Comparison of ENCODE assay signal across 1 cellular context in genomic region chr12:110688446-110689001, GRCh38.
TF ChIP-seq lines count a peak whose summit lies in the region.

No MANE protein-coding gene starts in this region.

TF ChIP-seq in SK-N-SH, 30 proteins besides CTCF, POLR2A, EP300 and RAD21 (continued from another document):
- TF ChIP-seq SIN3A (IDR thresholded peaks at IDR 0.05; ENCODE audit: borderline replicate concordance, low read depth, low read length) (no peak), JUND (IDR thresholded peaks at IDR 0.05) (no peak), CHD2 (IDR thresholded peaks at IDR 0.05; ENCODE audit: low read length, partially characterized antibody) (no peak), EZH2phosphoT487 (IDR thresholded peaks at IDR 0.05; ENCODE audit: borderline replicate concordance, low read depth) (no peak), POLR2AphosphoS5 (IDR thresholded peaks at IDR 0.05; ENCODE audit: low read depth, low read length) (no peak)
- TF ChIP-seq, protein P1, sequence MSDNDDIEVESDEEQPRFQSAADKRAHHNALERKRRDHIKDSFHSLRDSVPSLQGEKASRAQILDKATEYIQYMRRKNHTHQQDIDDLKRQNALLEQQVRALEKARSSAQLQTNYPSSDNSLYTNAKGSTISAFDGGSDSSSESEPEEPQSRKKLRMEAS (IDR thresholded peaks at IDR 0.05; ENCODE audit: low read depth) = no peak
